In the genomic region with DNA sequence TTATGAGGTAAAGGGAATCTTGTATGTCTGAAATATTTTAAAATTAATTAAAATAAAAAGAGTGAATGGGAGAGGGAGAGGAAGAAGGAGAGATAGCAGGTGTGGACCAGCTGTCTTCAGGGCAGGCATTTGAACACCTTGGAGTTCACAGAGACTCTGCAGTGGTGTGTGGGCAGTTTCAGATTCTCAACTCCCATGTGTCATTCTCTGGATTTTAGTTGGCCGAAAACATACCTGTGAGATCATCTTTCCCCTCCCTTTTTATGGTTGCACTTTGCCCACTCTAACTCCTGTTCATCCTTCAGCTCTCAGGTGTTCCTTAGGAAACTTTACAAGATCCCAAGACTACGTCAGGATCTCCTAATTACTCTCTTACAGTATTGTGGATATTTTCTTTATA, we compare ENCODE assay signal across 12 cellular contexts.
DNase-seq lines count a peak whose midpoint lies in the region; ATAC-seq lines count a peak whose summit lies in the region.
"Had no signal": no experiment of that assay in that cellular context is flagged by ENCODE, and none has a peak within 500 bp of the region (broad histone marks: within the 10 kb centered on the region; RNA-seq: fewer than 3 reads in every experiment).

No MANE protein-coding gene starts in this region.

- H3K27ac Mint-ChIP-seq in activated naive CD4-positive, alpha-beta T cell treated with anti-CD3 and anti-CD28 coated beads for 36 hours, result no peak overlapping the region
- no peak overlapping the region for H3K27ac Mint-ChIP-seq in activated naive CD4-positive, alpha-beta T cell treated with anti-CD3 and anti-CD28 coated beads, Interleukin-2, amount 10 ng/mL, durations not matched to agents 7 days and 5 days
- peak overlapping the region; percentile 84 for H3K27ac Mint-ChIP-seq in activated T-helper 17 cell treated with anti-CD3 and anti-CD28 coated beads, Interleukin-2, amount 50 U/mL, for 72 hours
- H3K27ac Mint-ChIP-seq in stimulated activated naive CD8-positive, alpha-beta T cell treated with anti-CD3 and anti-CD28 coated beads, Interleukin-15, amount 100 ng/mL, for 72 hours, result no peak overlapping the region

- H3K36me3 Mint-ChIP-seq in activated naive CD4-positive, alpha-beta T cell treated with anti-CD3 and anti-CD28 coated beads for 36 hours (ENCODE audit: low read depth), result no peaks in the 10 kb centered on the region
- H3K36me3 Mint-ChIP-seq in activated naive CD4-positive, alpha-beta T cell treated with anti-CD3 and anti-CD28 coated beads, Interleukin-2, amount 10 ng/mL, durations not matched to agents 7 days and 5 days, result peaks cover 2% of the 10 kb centered on the region
- H3K36me3 Mint-ChIP-seq in activated T-helper 17 cell treated with anti-CD3 and anti-CD28 coated beads, Interleukin-2, amount 50 U/mL, for 72 hours (ENCODE audit: low read depth), result no peaks in the 10 kb centered on the region

- intact Hi-C loops in activated naive CD4-positive, alpha-beta T cell treated with anti-CD3 and anti-CD28 coated beads for 36 hours (cut with micrococcal nuclease), result loop anchor here (1.0 to 5.0 kb wide), 3 partner anchors 27 to 527 kb away; partner anchors contain the start of gene ERC1

- H3K27me3 Mint-ChIP-seq in activated naive CD4-positive, alpha-beta T cell treated with anti-CD3 and anti-CD28 coated beads for 36 hours (ENCODE audit: low read depth), result no peaks in the 10 kb centered on the region
- no peaks in the 10 kb centered on the region for H3K27me3 Mint-ChIP-seq in activated naive CD4-positive, alpha-beta T cell treated with anti-CD3 and anti-CD28 coated beads, Interleukin-2, amount 10 ng/mL, durations not matched to agents 7 days and 5 days
- H3K27me3 Mint-ChIP-seq in activated T-helper 17 cell treated with anti-CD3 and anti-CD28 coated beads, Interleukin-2, amount 50 U/mL, for 72 hours, result no peaks in the 10 kb centered on the region
- H3K27me3 Mint-ChIP-seq in stimulated activated naive CD8-positive, alpha-beta T cell treated with anti-CD3 and anti-CD28 coated beads, Interleukin-15, amount 100 ng/mL, for 72 hours, result no peaks in the 10 kb centered on the region

- H3K4me3 Mint-ChIP-seq in activated naive CD4-positive, alpha-beta T cell treated with anti-CD3 and anti-CD28 coated beads for 36 hours, result no peak overlapping the region
- H3K4me3 Mint-ChIP-seq in activated naive CD4-positive, alpha-beta T cell treated with anti-CD3 and anti-CD28 coated beads, Interleukin-2, amount 10 ng/mL, durations not matched to agents 7 days and 5 days, result no peak overlapping the region
- peak overlapping the region; percentile 44 for H3K4me3 Mint-ChIP-seq in activated T-helper 17 cell treated with anti-CD3 and anti-CD28 coated beads, Interleukin-2, amount 50 U/mL, for 72 hours
- peak overlapping the region in 1 of 2 donors; percentile 49 for H3K4me3 Mint-ChIP-seq in stimulated activated naive CD8-positive, alpha-beta T cell treated with anti-CD3 and anti-CD28 coated beads, Interleukin-15, amount 100 ng/mL, for 72 hours

- H3K9me3 Mint-ChIP-seq in activated naive CD4-positive, alpha-beta T cell treated with anti-CD3 and anti-CD28 coated beads for 36 hours, result no peaks in the 10 kb centered on the region
- no peaks in the 10 kb centered on the region for H3K9me3 Mint-ChIP-seq in activated naive CD4-positive, alpha-beta T cell treated with anti-CD3 and anti-CD28 coated beads, Interleukin-2, amount 10 ng/mL, durations not matched to agents 7 days and 5 days
- H3K9me3 Mint-ChIP-seq in activated T-helper 17 cell treated with anti-CD3 and anti-CD28 coated beads, Interleukin-2, amount 50 U/mL, for 72 hours, result no peaks in the 10 kb centered on the region
- no peaks in the 10 kb centered on the region for H3K9me3 Mint-ChIP-seq in stimulated activated naive CD8-positive, alpha-beta T cell treated with anti-CD3 and anti-CD28 coated beads, Interleukin-15, amount 100 ng/mL, for 72 hours

- DNase-seq in activated naive CD4-positive, alpha-beta T cell treated with anti-CD3 and anti-CD28 coated beads for 36 hours, result peak; percentile 68
- no peak for DNase-seq in activated naive CD4-positive, alpha-beta T cell treated with anti-CD3 and anti-CD28 coated beads, Interleukin-2, amount 10 ng/mL, durations not matched to agents 7 days and 5 days
- DNase-seq in stimulated activated naive CD8-positive, alpha-beta T cell treated with anti-CD3 and anti-CD28 coated beads, Interleukin-15, amount 100 ng/mL, for 72 hours, result peak in 1 of 2 donors; percentile 36
- no peak for DNase-seq in C1 segment of cervical spinal cord (lab: John Stamatoyannopoulos, UW)
- no peak for DNase-seq in AML-193 (lab: John Stamatoyannopoulos, UW)
- DNase-seq in SHP77 treated with DMSO at 0.1 percent for 48 hours (lab: John Stamatoyannopoulos, UW), result no peak
- DNase-seq: foreskin keratinocyte, Karpas-422, NCI-H146, pancreas had no signal

- H3K4me1 Mint-ChIP-seq in activated naive CD4-positive, alpha-beta T cell treated with anti-CD3 and anti-CD28 coated beads for 36 hours (ENCODE audit: low read depth), result peaks cover 58% of the 10 kb centered on the region
- H3K4me1 Mint-ChIP-seq in activated naive CD4-positive, alpha-beta T cell treated with anti-CD3 and anti-CD28 coated beads, Interleukin-2, amount 10 ng/mL, durations not matched to agents 7 days and 5 days, result peaks cover 15% of the 10 kb centered on the region
- H3K4me1 Mint-ChIP-seq in activated T-helper 17 cell treated with anti-CD3 and anti-CD28 coated beads, Interleukin-2, amount 50 U/mL, for 72 hours, result peaks cover 32% of the 10 kb centered on the region
- H3K4me1 Mint-ChIP-seq in stimulated activated naive CD8-positive, alpha-beta T cell treated with anti-CD3 and anti-CD28 coated beads, Interleukin-15, amount 100 ng/mL, for 72 hours, result peaks cover 57% of the 10 kb centered on the region

- CTCF ChIA-PET in activated naive CD4-positive, alpha-beta T cell treated with anti-CD3 and anti-CD28 coated beads for 36 hours (lab: Charles Lee), result interaction anchor here (4.7 kb wide), 1 partner anchor 19 kb away, joined by 21 read pairs; no protein-coding TSS in a partner anchor
- CTCF ChIA-PET in activated naive CD4-positive, alpha-beta T cell treated with anti-CD3 and anti-CD28 coated beads, Interleukin-2, amount 10 ng/mL, durations not matched to agents 7 days and 5 days (lab: Charles Lee), result interaction anchor here (1.3 kb wide), 1 partner anchor 19 kb away, joined by 5 read pairs; no protein-coding TSS in a partner anchor

- peak; percentile 56 for ATAC-seq in GM21619 (IDR thresholded peaks at IDR 0.05; ENCODE audit: unreplicated experiment)
- peak; percentile 93 for ATAC-seq in activated T-helper 17 cell treated with anti-CD3 and anti-CD28 coated beads, Interleukin-2, amount 50 U/mL, for 72 hours (replicated peaks)
- ATAC-seq in stimulated activated naive CD8-positive, alpha-beta T cell treated with anti-CD3 and anti-CD28 coated beads, Interleukin-15, amount 100 ng/mL, for 72 hours, result peak; percentile 95
- ATAC-seq: foreskin keratinocyte, pancreas had no signal
